In the genomic region with DNA sequence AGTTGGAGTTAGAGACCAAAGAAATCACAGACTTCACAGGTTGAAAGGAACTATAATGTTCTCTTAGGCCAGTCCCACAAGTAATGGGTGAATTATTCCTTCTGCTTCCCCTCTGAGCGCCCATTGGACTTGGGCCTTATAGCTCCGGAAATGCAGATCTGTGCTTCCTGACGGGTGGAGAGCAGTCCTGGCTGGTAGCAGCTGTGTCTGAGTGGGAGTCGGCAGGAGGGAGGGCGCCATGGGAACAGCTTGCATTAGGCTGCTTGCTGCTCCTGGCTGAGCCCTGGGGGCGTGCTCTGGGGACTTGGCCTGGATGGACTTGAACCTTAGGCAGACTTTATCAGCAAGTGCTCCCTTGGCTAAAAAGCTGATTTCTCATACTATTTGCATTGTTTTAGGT, we compare ENCODE assay signal across 8 cellular contexts. TPM values are rescaled to one million over a fixed set of nuclear protein-coding genes. Genes with fewer than 3 reads are reported as not detected.
A peak's percentile ranks its signal among the peaks of the same experiment; 100 is the strongest.
DNase-seq lines count a peak whose midpoint lies in the region; ATAC-seq, FAIRE-seq and TF ChIP-seq lines count a peak whose summit lies in the region.

No MANE protein-coding gene starts in this region.

- H3K23ac ChIP-seq in H1 (ENCODE audit: insufficient read length): no peak overlapping the region

- DNase-seq in ELR (ENCODE audit: low read depth) (peak; percentile 42), NCI-H2227 (lab: John Stamatoyannopoulos, UW; ENCODE audit: unreplicated experiment) (peak; percentile 69), H1 (ENCODE audit: low read depth in 1 of 2, low spot score in 2 of 2) (peak; percentile 69), nephron progenitor cell (peak; percentile 52), posterior vena cava (ENCODE audit: low spot score) (no peak), NAMALWA (ENCODE audit: low spot score) (no peak)

- H3K36me3 ChIP-seq in H1 (ENCODE audit: control insufficient read depth in 2 of 4, insufficient read depth in 4 of 4, low read length in 3 of 4): no peaks in the 10 kb centered on the region

- no peak overlapping the region for H3K4me3 ChIP-seq in H1 (ENCODE audit: extremely low read depth in 1 of 4, insufficient read depth in 2 of 4, low read depth in 3 of 4, low read length in 4 of 4)

- H2BK20ac ChIP-seq in H1 (ENCODE audit: low read length): no peak overlapping the region

- no peak overlapping the region for H3K27ac ChIP-seq in H1 (ENCODE audit: low read depth, low read length)

- CTCF ChIA-PET in H1 (lab: Charles Lee; ENCODE audit: partially characterized antibody): interaction anchor here (0.9 to 1.5 kb wide), 3 partner anchors 10 to 80 kb away, joined by 3 read pairs; no protein-coding TSS in a partner anchor

- peaks cover 5% of the 10 kb centered on the region for H3K4me1 Mint-ChIP-seq in nephron progenitor cell

- no peak overlapping the region for H3K56ac ChIP-seq in H1 (replicated peaks; ENCODE audit: insufficient read length, low read depth, low read length)

- no peaks in the 10 kb centered on the region for H3K4me1 ChIP-seq in H1 (replicated peaks in 1 of 4; ENCODE audit: control insufficient read depth in 3 of 4, insufficient read depth in 4 of 4, low read length in 3 of 4)

- H3K27me3 Mint-ChIP-seq in nephron progenitor cell (ENCODE audit: low read depth, poor library complexity): peaks cover 3% of the 10 kb centered on the region

- no peaks in the 10 kb centered on the region for H3K23me2 ChIP-seq in H1 (ENCODE audit: low read depth, low read length)

- no peak overlapping the region for H2AK5ac ChIP-seq in H1 (ENCODE audit: low read depth, low read length)

- no peak overlapping the region for H4K91ac ChIP-seq in H1 (replicated peaks; ENCODE audit: insufficient read length, low read length)

- intact Hi-C loops in posterior vena cava (cut with DNase I): no loop called here

- H3K79me1 ChIP-seq in H1 (ENCODE audit: low read depth, low read length): no peaks in the 10 kb centered on the region

- H3K27ac Mint-ChIP-seq in nephron progenitor cell: no peak overlapping the region

- no peak overlapping the region for H2BK15ac ChIP-seq in H1 (ENCODE audit: low read length)

- peak overlapping the region; percentile 85 for H2AFZ ChIP-seq in H1 (ENCODE audit: low read length)

- H3K4ac ChIP-seq in H1 (replicated peaks; ENCODE audit: insufficient read length, low read depth, low read length): no peak overlapping the region

- peak; percentile 60 for FAIRE-seq in H1 (lab: Jason Lieb, UNC)

- peaks cover 0 to 3% of the 10 kb centered on the region in 2 experiments; a peak in 1 of 4 replicates for H3K9me3 ChIP-seq in H1 (ENCODE audit: insufficient read depth in 2 of 2, low read depth in 1 of 2, low read length in 1 of 2)

- WGBS in H1 (ENCODE audit: extremely low coverage in 1 of 2, insufficient coverage in 1 of 2, insufficient read length in 1 of 2, insufficient replicate concordance in 2 of 2, low coverage in 1 of 2, low lambda C conversion rate in 2 of 2, missing lambda C conversion rate in 1 of 2), 2 experiments: 39% methylated on average over 6 of the region's 6 CpGs; no CpG with 5 or more reads in 1 of the 2 experiments

- no peaks in the 10 kb centered on the region for H3K9me3 Mint-ChIP-seq in nephron progenitor cell

- H3K36me3 Mint-ChIP-seq in nephron progenitor cell (ENCODE audit: low read depth): no peaks in the 10 kb centered on the region

- H2BK12ac ChIP-seq in H1 (ENCODE audit: low read depth, low read length): no peak overlapping the region

- no peak overlapping the region for H3K9ac ChIP-seq in H1 (replicated peaks in 1 of 4; ENCODE audit: extremely low read depth in 1 of 4, low read depth in 3 of 4, low read length in 3 of 4)

- H4K8ac ChIP-seq in H1 (ENCODE audit: extremely low read depth, insufficient read depth, low read length): no peak overlapping the region

- H2BK5ac ChIP-seq in H1 (ENCODE audit: low read depth, low read length): no peak overlapping the region

- no peak for TF ChIP-seq CTCF in H1 (IDR thresholded peaks at IDR 0.05; ENCODE audit: control extremely low read depth in 1 of 3, insufficient read depth in 1 of 3, low read depth in 1 of 3, low read length in 3 of 3)
- TF ChIP-seq CTCF in nephron progenitor cell (IDR thresholded peaks at IDR 0.05): no peak

- H3K18ac ChIP-seq in H1 (ENCODE audit: extremely low read depth, low read length): no peak overlapping the region

- no peak overlapping the region for H3K14ac ChIP-seq in H1 (ENCODE audit: insufficient read length)

- no peaks in the 10 kb centered on the region for H3K79me2 ChIP-seq in H1 (ENCODE audit: control insufficient read depth in 1 of 2, insufficient read depth in 2 of 2, low read length in 2 of 2)

- H4K20me1 ChIP-seq in H1 (replicated peaks in 1 of 2; ENCODE audit: control insufficient read depth in 1 of 2, insufficient read depth in 2 of 2, low read length in 2 of 2): no peaks in the 10 kb centered on the region

- H2BK120ac ChIP-seq in H1 (replicated peaks; ENCODE audit: low read depth, low read length): no peak overlapping the region

- no peak; a peak in 1 of 4 replicates for TF ChIP-seq RAD21 in H1 (IDR thresholded peaks at IDR 0.05 in 1 of 2, conservative IDR thresholded peaks at IDR 0.05 in 1 of 2; ENCODE audit: low read depth in 2 of 2, low read length in 2 of 2)

- H3K27me3 ChIP-seq in H1 (replicated peaks in 1 of 4; ENCODE audit: control insufficient read depth in 3 of 4, extremely low read depth in 1 of 4, insufficient read depth in 3 of 4, low read length in 3 of 4): no peaks in the 10 kb centered on the region

- 0 out of 4 replicates have a peak overlapping the region, but pooled peaks of 1 of the 2 experiments have one; percentile 24 for H3K4me2 ChIP-seq in H1 (ENCODE audit: insufficient read depth in 1 of 2, low read depth in 2 of 2, low read length in 2 of 2)

- no peak overlapping the region for H4K5ac ChIP-seq in H1 (ENCODE audit: insufficient read length, low read depth, low read length)

- TF ChIP-seq EP300 in H1 (IDR thresholded peaks at IDR 0.05; ENCODE audit: borderline replicate concordance in 1 of 2, low read depth in 2 of 2, low read length in 2 of 2): peak in 1 of 2 experiments; percentile 86; a peak in 1 of 3 replicates

- no peak for TF ChIP-seq POLR2A in H1 (IDR thresholded peaks at IDR 0.05; ENCODE audit: control extremely low read depth in 1 of 2, low read depth in 2 of 2, low read length in 2 of 2)

- POLR2A ChIA-PET in H1 (lab: Charles Lee; ENCODE audit: partially characterized antibody): interaction anchor here (0.5 kb wide), 1 partner anchor 17 kb away, joined by 4 read pairs; no protein-coding TSS in a partner anchor

- no peak overlapping the region for H3K4me3 Mint-ChIP-seq in nephron progenitor cell

- ATAC-seq in GM21515 (IDR thresholded peaks at IDR 0.05; ENCODE audit: unreplicated experiment) (no peak), HG03442 (IDR thresholded peaks at IDR 0.05; ENCODE audit: unreplicated experiment) (no peak)

TF ChIP-seq in H1, 55 proteins besides CTCF, POLR2A, EP300 and RAD21:
- TF ChIP-seq FOSL1 (IDR thresholded peaks at IDR 0.05; ENCODE audit: insufficient read depth, low read depth, low read length): no peak
- 0 out of 4 replicates have a peak, but pooled peaks of 1 of the 2 experiments have one; percentile 40 for TF ChIP-seq SIN3A (conservative IDR thresholded peaks at IDR 0.05 in 1 of 2, IDR thresholded peaks at IDR 0.05 in 1 of 2; ENCODE audit: low read depth in 1 of 2, low read length in 2 of 2)
- TF ChIP-seq, protein P1, sequence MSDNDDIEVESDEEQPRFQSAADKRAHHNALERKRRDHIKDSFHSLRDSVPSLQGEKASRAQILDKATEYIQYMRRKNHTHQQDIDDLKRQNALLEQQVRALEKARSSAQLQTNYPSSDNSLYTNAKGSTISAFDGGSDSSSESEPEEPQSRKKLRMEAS (IDR thresholded peaks at IDR 0.05): 0 out of 2 replicates have a peak, but pooled peaks have one; percentile 9

RNA-seq across cellular contexts. Expression of a gene that starts 18.4 kb away (rescaled TPM):
- total RNA-seq in H1 (2021; fragmentation: NEBNext Ultra II Directional; extraction: Animal tissue kit (Norgen Biotek cat#: 25700)): 84.8 and 86.8 TPM in 2 replicates
- polyA plus RNA-seq in H1 (2011; rRNA removed): 28.0 and 47.0 TPM in 2 replicates
- 31.8 TPM for polyA plus RNA-seq in H1 (2011; cell fraction: cytosol; rRNA removed)
- 37.0 TPM for polyA plus RNA-seq in H1 (2011; cell fraction: nucleus; rRNA removed)
- polyA plus RNA-seq in H1 (2012, experiment 1 of 2): 34.7 to 45.5 TPM (median 40.1 TPM) in 4 replicates
- 2.7 TPM for polyA plus RNA-seq in H1 (2012, experiment 2 of 2)
- polyA plus RNA-seq in H1 (2013, experiment 1 of 2): 38.8 TPM
- polyA plus RNA-seq in H1 (2013, experiment 2 of 2): 37.9 TPM
- polyA minus RNA-seq in H1 (2011; rRNA and poly(A)+ RNA removed): 74.9 and 108 TPM in 2 replicates
- 37.2 TPM for polyA minus RNA-seq in H1 (2011; cell fraction: cytosol; rRNA and poly(A)+ RNA removed)
- 59.9 TPM for polyA minus RNA-seq in H1 (2011; cell fraction: nucleus; rRNA and poly(A)+ RNA removed)
- total RNA-seq in posterior vena cava: 10 to 100 TPM; 22.4 to 29.1 TPM

Comparison
In these comparisons a context has a peak if more than half of its experiments do, and no peak if none do; other contexts are left out.
1. DNase-seq: peak in ELR (single experiment), NCI-H2227 (single experiment), H1 (2 of 2) and nephron progenitor cell (single experiment); none in posterior vena cava (single experiment) and NAMALWA (single experiment).